In the genomic region with DNA sequence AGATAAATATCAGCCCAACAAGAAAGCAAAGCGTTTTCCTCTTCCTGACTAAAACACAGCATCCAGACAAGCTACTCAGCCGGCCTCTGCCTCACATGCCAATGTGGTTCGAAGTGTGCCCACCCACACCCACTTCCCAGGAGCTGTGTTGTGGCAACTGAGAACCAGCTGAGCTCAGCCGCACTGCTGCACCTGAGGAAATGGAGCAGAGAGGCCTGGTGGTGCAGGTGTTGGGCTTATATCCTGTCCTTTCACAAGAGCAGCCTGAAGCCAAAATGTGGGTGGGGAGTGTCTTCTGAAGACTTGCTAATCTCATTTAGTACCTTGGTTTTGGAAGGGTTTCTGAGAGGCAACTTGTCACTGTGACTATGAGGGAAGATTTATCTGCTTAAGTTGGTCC, we compare ENCODE assay signal across 15 cellular contexts. TPM values are rescaled to one million over a fixed set of nuclear protein-coding genes. Genes with fewer than 3 reads are reported as not detected.
DNase-seq lines count a peak whose midpoint lies in the region; ATAC-seq and TF ChIP-seq lines count a peak whose summit lies in the region.
"Had no signal": no experiment of that assay in that cellular context is flagged by ENCODE, and none has a peak within 500 bp of the region (broad histone marks: within the 10 kb centered on the region; RNA-seq: fewer than 3 reads in every experiment).

No MANE protein-coding gene starts in this region.

- H3K36me3 ChIP-seq in CD4-positive, alpha-beta memory T cell (ENCODE audit: insufficient read depth, low read length): no peaks in the 10 kb centered on the region
- no peaks in the 10 kb centered on the region for H3K36me3 ChIP-seq in naive thymus-derived CD4-positive, alpha-beta T cell (ENCODE audit: control insufficient read depth in 2 of 3, insufficient read depth in 3 of 3, low read length in 3 of 3)
- no peaks in the 10 kb centered on the region for H3K36me3 ChIP-seq in sigmoid colon
- no peaks in the 10 kb centered on the region for H3K36me3 ChIP-seq in H7 (replicated peaks; ENCODE audit: control insufficient read depth, insufficient read depth, low read length)
- H3K36me3 ChIP-seq: tibial artery had no signal

- no peaks in the 10 kb centered on the region for H3K36me3 Mint-ChIP-seq in CD4-positive, alpha-beta memory T cell
- peaks cover 0 to 9% (median 0%) of the 10 kb centered on the region in 5 donors for H3K36me3 Mint-ChIP-seq in naive thymus-derived CD4-positive, alpha-beta T cell

- H3K27ac Mint-ChIP-seq in CD4-positive, alpha-beta memory T cell: peak overlapping the region in 6 of 7 donors; percentile 2 to 75 (median 32)
- peak overlapping the region; percentile 2 to 81 (median 68) for H3K27ac Mint-ChIP-seq in naive thymus-derived CD4-positive, alpha-beta T cell

- POLR2A ChIA-PET in CD4-positive, alpha-beta memory T cell (lab: Charles Lee; ENCODE audit: partially characterized antibody): interaction anchor here (0.8 to 1.1 kb wide), 3 partner anchors 26 to 191 kb away, joined by 3 read pairs; a partner anchor contains a TSS
- POLR2A ChIA-PET in naive thymus-derived CD4-positive, alpha-beta T cell (lab: Charles Lee): interaction anchor here (1.7 kb wide), 1 partner anchor 26 kb away, joined by 6 read pairs; no protein-coding TSS in a partner anchor

- TF ChIP-seq CTCF in sigmoid colon (IDR thresholded peaks at IDR 0.05): no peak

- intact Hi-C loops in CD4-positive, alpha-beta memory T cell (cut with micrococcal nuclease): no loop called here
- intact Hi-C loops in naive thymus-derived CD4-positive, alpha-beta T cell (cut with micrococcal nuclease): no loop called here
- intact Hi-C loops in sigmoid colon (cut with DNase I): no loop called here

- H3K27me3 ChIP-seq in CD4-positive, alpha-beta memory T cell (ENCODE audit: insufficient read depth, low read length): no peaks in the 10 kb centered on the region
- H3K27me3 ChIP-seq in naive thymus-derived CD4-positive, alpha-beta T cell (ENCODE audit: control insufficient read depth in 2 of 2, insufficient read depth in 2 of 2, low read length in 2 of 2): no peaks in the 10 kb centered on the region
- no peaks in the 10 kb centered on the region for H3K27me3 ChIP-seq in sigmoid colon
- no peaks in the 10 kb centered on the region for H3K27me3 ChIP-seq in H7 (ENCODE audit: control insufficient read depth, insufficient read depth, low read length)
- H3K27me3 ChIP-seq: tibial artery had no signal

- no peaks in the 10 kb centered on the region for H3K9me3 Mint-ChIP-seq in CD4-positive, alpha-beta memory T cell
- H3K9me3 Mint-ChIP-seq in naive thymus-derived CD4-positive, alpha-beta T cell: peaks cover 0 to 4% (median 0%) of the 10 kb centered on the region in 11 donors

- no peak overlapping the region for H3K27ac ChIP-seq in CD4-positive, alpha-beta memory T cell (ENCODE audit: low read depth, low read length)
- H3K27ac ChIP-seq in naive thymus-derived CD4-positive, alpha-beta T cell (ENCODE audit: low read depth, low read length): no peak overlapping the region
- H3K27ac ChIP-seq in sigmoid colon: no peak overlapping the region
- H3K27ac ChIP-seq: SK-N-MC, tibial artery had no signal

- DNase-seq in CD4-positive, alpha-beta memory T cell: peak; percentile 39 to 57 (median 50)
- peak; percentile 33 for DNase-seq in activated CD4-positive, alpha-beta T cell treated with anti-CD3 and anti-CD28 coated beads for 48 hours
- DNase-seq in activated effector memory CD4-positive, alpha-beta T cell treated with Interleukin-2 at 50 U/mL for 16 hours: peak; percentile 21
- DNase-seq in naive thymus-derived CD4-positive, alpha-beta T cell: peak in 8 of 9 donors; percentile 9 to 64 (median 45)
- DNase-seq in sigmoid colon: no peak
- DNase-seq in H7: no peak
- DNase-seq in KBM-7: no peak
- DNase-seq: MV-4-11, tibial artery had no signal

- peaks cover 25 to 37% (median 30%) of the 10 kb centered on the region in 4 donors for H3K4me1 Mint-ChIP-seq in CD4-positive, alpha-beta memory T cell
- H3K4me1 Mint-ChIP-seq in naive thymus-derived CD4-positive, alpha-beta T cell: peaks cover 17 to 60% (median 39%) of the 10 kb centered on the region in 7 donors

- H3K27me3 Mint-ChIP-seq in CD4-positive, alpha-beta memory T cell: no peaks in the 10 kb centered on the region
- peaks cover 0 to 7% (median 0%) of the 10 kb centered on the region in 5 donors for H3K27me3 Mint-ChIP-seq in naive thymus-derived CD4-positive, alpha-beta T cell

- in situ Hi-C loops in KBM-7 (cut with MboI; ENCODE audit: low pct_unique_long_range_greater_than_20kb, low sequenced_read_pairs): no loop called here

- CTCF ChIA-PET in CD4-positive, alpha-beta memory T cell (lab: Charles Lee; ENCODE audit: partially characterized antibody): no interaction called here
- CTCF ChIA-PET in naive thymus-derived CD4-positive, alpha-beta T cell (lab: Charles Lee): interaction anchor here (0.7 kb wide), 1 partner anchor 10 kb away, joined by 3 read pairs; no protein-coding TSS in a partner anchor

- 72 to 90% methylated on average over 4 of the region's 4 CpGs for WGBS in sigmoid colon, 2 donors

- peak overlapping the region in 5 of 8 donors; percentile 0 to 72 (median 51) for H3K4me3 Mint-ChIP-seq in CD4-positive, alpha-beta memory T cell
- H3K4me3 Mint-ChIP-seq in naive thymus-derived CD4-positive, alpha-beta T cell: peak overlapping the region in 8 of 10 donors; percentile 22 to 60 (median 50)

- peaks cover 26% of the 10 kb centered on the region for H3K4me1 ChIP-seq in CD4-positive, alpha-beta memory T cell (ENCODE audit: insufficient read depth, low read length)
- H3K4me1 ChIP-seq in naive thymus-derived CD4-positive, alpha-beta T cell (ENCODE audit: control insufficient read depth in 2 of 2, insufficient read depth in 2 of 2, low read length in 2 of 2): peaks cover 14 to 34% of the 10 kb centered on the region in 2 donors
- no peaks in the 10 kb centered on the region for H3K4me1 ChIP-seq in sigmoid colon
- H3K4me1 ChIP-seq: tibial artery had no signal

- peak; percentile 73 for ATAC-seq in naive thymus-derived CD4-positive, alpha-beta T cell
- no peak for ATAC-seq in HG02571 (IDR thresholded peaks at IDR 0.05; ENCODE audit: unreplicated experiment)

- no peak overlapping the region for H3K4me3 ChIP-seq in CD4-positive, alpha-beta memory T cell (ENCODE audit: low read length in 2 of 2)
- no peak overlapping the region for H3K4me3 ChIP-seq in naive thymus-derived CD4-positive, alpha-beta T cell (ENCODE audit: low read length)
- H3K4me3 ChIP-seq in sigmoid colon (no peak overlapping the region), H7 (ENCODE audit: insufficient read depth, low read depth, low read length) (no peak overlapping the region)
- H3K4me3 ChIP-seq: SK-N-MC, tibial artery had no signal

- TF ChIP-seq POLR2A in sigmoid colon (IDR thresholded peaks at IDR 0.05): no peak

- no peak for TF ChIP-seq EP300 in sigmoid colon (IDR thresholded peaks at IDR 0.05)

- H3K9me3 ChIP-seq in CD4-positive, alpha-beta memory T cell (ENCODE audit: control insufficient read depth in 1 of 2, low read length in 2 of 2): no peaks in the 10 kb centered on the region
- H3K9me3 ChIP-seq in naive thymus-derived CD4-positive, alpha-beta T cell (ENCODE audit: control insufficient read depth in 2 of 3, low read length in 3 of 3): no peaks in the 10 kb centered on the region
- H3K9me3 ChIP-seq in sigmoid colon: no peaks in the 10 kb centered on the region
- H3K9me3 ChIP-seq: tibial artery had no signal

RNA-seq across cellular contexts. Expression of a gene that starts 23.0 kb away (rescaled TPM):
- total RNA-seq in CD4-positive, alpha-beta memory T cell: not detected
- not detected for polyA plus RNA-seq in CD4-positive, alpha-beta memory T cell
- total RNA-seq in naive thymus-derived CD4-positive, alpha-beta T cell: not detected
- polyA plus RNA-seq in naive thymus-derived CD4-positive, alpha-beta T cell: not detected
- total RNA-seq in sigmoid colon: not detected
- 10 to 100 TPM; 48.6 to 86.0 (median 55.3) TPM for polyA plus RNA-seq in sigmoid colon
- not detected in 2 replicates for total RNA-seq in H7 (2014; rRNA removed; shearing (Covaris generic))
- total RNA-seq: fibroblast of lung, liver had no signal
- polyA plus RNA-seq: AG04450, fibroblast of lung, liver, neural cell had no signal

RNA-seq across cellular contexts. Expression of a gene that starts 42.4 kb away (rescaled TPM):
- 100 to 1,000 TPM; 164 to 169 TPM for total RNA-seq in CD4-positive, alpha-beta memory T cell
- 100 to 1,000 TPM; 227 to 367 TPM for polyA plus RNA-seq in CD4-positive, alpha-beta memory T cell
- 100 to 1,000 TPM in 4 of 5 experiments, 10 to 100 TPM in 1; 85.5 to 166 (median 146) TPM for total RNA-seq in naive thymus-derived CD4-positive, alpha-beta T cell
- polyA plus RNA-seq in naive thymus-derived CD4-positive, alpha-beta T cell: 100 to 1,000 TPM; 205 to 326 TPM
- under 1 TPM in 2 of 4 donors, not detected in 2; 0.27 to 0.33 TPM for total RNA-seq in sigmoid colon
- 1 to 10 TPM in 1 of 3 donors, not detected in 2; 4.4 TPM for polyA plus RNA-seq in sigmoid colon
- total RNA-seq in H7 (2014; rRNA removed; shearing (Covaris generic)): not detected in 2 replicates
- total RNA-seq: fibroblast of lung had no signal
- polyA plus RNA-seq: AG04450, fibroblast of lung, neural cell had no signal

Comparison
In these comparisons a context has a peak if more than half of its experiments do, and no peak if none do; other contexts are left out.
1. DNase-seq: peak in CD4-positive, alpha-beta memory T cell (5 of 5), activated CD4-positive, alpha-beta T cell treated with anti-CD3 and anti-CD28 coated beads for 48 hours (single experiment), activated effector memory CD4-positive, alpha-beta T cell treated with Interleukin-2 at 50 U/mL for 16 hours (single experiment) and naive thymus-derived CD4-positive, alpha-beta T cell (8 of 9); none in sigmoid colon (single experiment), H7 (single experiment) and KBM-7 (single experiment).
2. RNA of a gene that starts 42.4 kb away (total RNA-seq): 164 to 169 TPM in CD4-positive, alpha-beta memory T cell and 85.5 to 166 TPM in naive thymus-derived CD4-positive, alpha-beta T cell; 0.27 to 0.33 TPM in sigmoid colon and not detected in H7; every median in the first group is over 10 times any median in the second.